In the genomic region with DNA sequence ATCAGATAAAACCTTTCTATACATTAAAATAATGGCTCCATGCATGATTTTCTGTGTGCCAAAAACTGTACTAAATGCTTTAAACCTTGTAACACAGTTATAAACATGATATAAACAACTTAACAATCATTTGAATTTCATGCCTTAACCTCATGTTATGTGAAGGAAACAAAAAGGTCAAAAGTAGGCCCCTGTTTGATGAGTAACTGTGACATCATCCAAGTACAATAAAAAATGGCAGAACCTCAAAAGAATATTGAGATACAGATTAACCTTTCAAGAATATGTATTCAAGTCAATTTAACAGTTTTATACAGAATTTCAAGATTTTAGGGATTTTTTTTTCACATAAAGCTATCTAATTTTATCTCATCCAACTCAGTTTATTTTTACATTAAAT, we compare ENCODE assay signal across 13 cellular contexts.
"Had no signal": no experiment of that assay in that cellular context is flagged by ENCODE, and none has a peak within 500 bp of the region (broad histone marks: within the 10 kb centered on the region; RNA-seq: fewer than 3 reads in every experiment).

No MANE protein-coding gene starts in this region.

- H3K27ac ChIP-seq: coronary artery, right atrium auricular region had no signal

- H3K36me3 ChIP-seq: right atrium auricular region had no signal

- H3K4me3 Mint-ChIP-seq: activated CD4-positive, alpha-beta T cell treated with anti-CD3 and anti-CD28 coated beads for 36 hours; natural killer cell treated with Interleukin-12 subunit alpha and Interleukin-12 subunit beta and Interleukin-15 and Interleukin-18, amount 100 ng/mL, for 72 hours had no signal

- H3K36me3 Mint-ChIP-seq: natural killer cell treated with Interleukin-12 subunit alpha and Interleukin-12 subunit beta and Interleukin-15 and Interleukin-18, amount 100 ng/mL, for 72 hours had no signal

- H3K4me1 ChIP-seq: right atrium auricular region had no signal

- H3K4me3 ChIP-seq: coronary artery, right atrium auricular region had no signal

- H3K27me3 ChIP-seq: right atrium auricular region had no signal

- H3K9me3 Mint-ChIP-seq: natural killer cell treated with Interleukin-12 subunit alpha and Interleukin-12 subunit beta and Interleukin-15 and Interleukin-18, amount 100 ng/mL, for 72 hours had no signal

- ATAC-seq: activated CD4-positive, alpha-beta T cell treated with anti-CD3 and anti-CD28 coated beads for 36 hours; natural killer cell treated with Interleukin-12 subunit alpha and Interleukin-12 subunit beta and Interleukin-15 and Interleukin-18, amount 100 ng/mL, for 72 hours; SK-N-SH treated with all-trans-retinoic acid at 6 μM for 48 hours had no signal

- H3K27ac Mint-ChIP-seq: natural killer cell treated with Interleukin-12 subunit alpha and Interleukin-12 subunit beta and Interleukin-15 and Interleukin-18, amount 100 ng/mL, for 72 hours had no signal

- H3K9me3 ChIP-seq: right atrium auricular region had no signal

- DNase-seq: activated CD4-positive, alpha-beta T cell treated with anti-CD3 and anti-CD28 coated beads for 36 hours; activated CD8-positive, alpha-beta memory T cell treated with anti-CD3 and anti-CD28 coated beads, Interleukin-2, amount 50 U/mL, for 48 hours; effector CD4-positive, alpha-beta T cell; mesendoderm; stimulated activated CD4-positive, alpha-beta T cell treated with anti-CD3 and anti-CD28 coated beads, Interleukin-4, amount 100 ng/mL, for 24 hours; stimulated activated naive CD4-positive, alpha-beta T cell; T-helper 1 cell had no signal

- FAIRE-seq: keratinocyte, small intestine had no signal
